Comparison of ENCODE assay signal across 1 cellular context in genomic region chr15:82810061-82810862, GRCh38.
TF ChIP-seq lines count a peak whose summit lies in the region.

No MANE protein-coding gene starts in this region.

TF ChIP-seq in GM12878, 131 proteins besides CTCF, POLR2A, EP300 and RAD21 (continued from another document and continues in another):
- TF ChIP-seq, protein P1, sequence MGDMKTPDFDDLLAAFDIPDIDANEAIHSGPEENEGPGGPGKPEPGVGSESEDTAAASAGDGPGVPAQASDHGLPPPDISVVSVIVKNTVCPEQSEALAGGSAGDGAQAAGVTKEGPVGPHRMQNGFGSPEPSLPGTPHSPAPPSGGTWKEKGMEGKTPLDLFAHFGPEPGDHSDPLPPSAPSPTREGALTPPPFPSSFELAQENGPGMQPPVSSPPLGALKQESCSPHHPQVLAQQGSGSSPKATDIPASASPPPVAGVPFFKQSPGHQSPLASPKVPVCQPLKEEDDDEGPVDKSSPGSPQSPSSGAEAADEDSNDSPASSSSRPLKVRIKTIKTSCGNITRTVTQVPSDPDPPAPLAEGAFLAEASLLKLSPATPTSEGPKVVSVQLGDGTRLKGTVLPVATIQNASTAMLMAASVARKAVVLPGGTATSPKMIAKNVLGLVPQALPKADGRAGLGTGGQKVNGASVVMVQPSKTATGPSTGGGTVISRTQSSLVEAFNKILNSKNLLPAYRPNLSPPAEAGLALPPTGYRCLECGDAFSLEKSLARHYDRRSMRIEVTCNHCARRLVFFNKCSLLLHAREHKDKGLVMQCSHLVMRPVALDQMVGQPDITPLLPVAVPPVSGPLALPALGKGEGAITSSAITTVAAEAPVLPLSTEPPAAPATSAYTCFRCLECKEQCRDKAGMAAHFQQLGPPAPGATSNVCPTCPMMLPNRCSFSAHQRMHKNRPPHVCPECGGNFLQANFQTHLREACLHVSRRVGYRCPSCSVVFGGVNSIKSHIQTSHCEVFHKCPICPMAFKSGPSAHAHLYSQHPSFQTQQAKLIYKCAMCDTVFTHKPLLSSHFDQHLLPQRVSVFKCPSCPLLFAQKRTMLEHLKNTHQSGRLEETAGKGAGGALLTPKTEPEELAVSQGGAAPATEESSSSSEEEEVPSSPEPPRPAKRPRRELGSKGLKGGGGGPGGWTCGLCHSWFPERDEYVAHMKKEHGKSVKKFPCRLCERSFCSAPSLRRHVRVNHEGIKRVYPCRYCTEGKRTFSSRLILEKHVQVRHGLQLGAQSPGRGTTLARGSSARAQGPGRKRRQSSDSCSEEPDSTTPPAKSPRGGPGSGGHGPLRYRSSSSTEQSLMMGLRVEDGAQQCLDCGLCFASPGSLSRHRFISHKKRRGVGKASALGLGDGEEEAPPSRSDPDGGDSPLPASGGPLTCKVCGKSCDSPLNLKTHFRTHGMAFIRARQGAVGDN (IDR thresholded peaks at IDR 0.05): peak; percentile 36; the same call in 1 of the 2 replicates
- TF ChIP-seq POLR2AphosphoS5 (IDR thresholded peaks at IDR 0.05; ENCODE audit: low read length) (peak; percentile 53), POLR2AphosphoS2 (IDR thresholded peaks at IDR 0.05; ENCODE audit: low read depth, low read length) (no peak; the same call in 1 of the 2 replicates), DPF2 (IDR thresholded peaks at IDR 0.05) (0 out of 2 replicates have a peak, but pooled peaks have one; percentile 2), TAF1 (IDR thresholded peaks at IDR 0.05; ENCODE audit: borderline replicate concordance, low read depth, low read length) (no peak), TCF12 (IDR thresholded peaks at IDR 0.05; ENCODE audit: low read depth, low read length) (no peak), ZSCAN29 (IDR thresholded peaks at IDR 0.05) (0 out of 2 replicates have a peak, but pooled peaks have one; percentile 9), BRCA1 (IDR thresholded peaks at IDR 0.05; ENCODE audit: low read depth, low read length) (no peak), CHD4 (IDR thresholded peaks at IDR 0.05) (no peak), YY1 (IDR thresholded peaks at IDR 0.05; ENCODE audit: low read depth, low read length) (peak; percentile 21; the same call in 1 of the 2 replicates), NR2C1 (IDR thresholded peaks at IDR 0.05) (no peak), SMC3 (IDR thresholded peaks at IDR 0.05; ENCODE audit: borderline replicate concordance, low read length) (no peak), MEF2A (IDR thresholded peaks at IDR 0.05; ENCODE audit: insufficient read depth, low read depth, low read length) (no peak), SMAD5 (IDR thresholded peaks at IDR 0.05; ENCODE audit: low read depth) (no peak), ATF2 (IDR thresholded peaks at IDR 0.05; ENCODE audit: low read length) (no peak), GATAD2B (conservative IDR thresholded peaks at IDR 0.05; ENCODE audit: low read depth) (peak; percentile 68), MXI1 (IDR thresholded peaks at IDR 0.05; ENCODE audit: low read depth, low read length) (no peak), MLLT1 (IDR thresholded peaks at IDR 0.05) (no peak), CBX3 (IDR thresholded peaks at IDR 0.05; ENCODE audit: borderline replicate concordance, low read depth) (no peak), ESRRA (IDR thresholded peaks at IDR 0.05; ENCODE audit: low read length) (no peak), SRF (IDR thresholded peaks at IDR 0.05; ENCODE audit: low read depth in 2 of 2, low read length in 2 of 2) (no peak), SUZ12 (IDR thresholded peaks at IDR 0.05; ENCODE audit: unreplicated experiment) (no peak), BACH1 (IDR thresholded peaks at IDR 0.05; ENCODE audit: borderline replicate concordance) (peak; percentile 69; the same call in 1 of the 2 replicates), E2F4 (IDR thresholded peaks at IDR 0.05; ENCODE audit: low read depth, low read length) (no peak), TCF3 (IDR thresholded peaks at IDR 0.05; ENCODE audit: borderline replicate concordance, insufficient read depth, low read depth, low read length) (no peak), BMI1 (IDR thresholded peaks at IDR 0.05; ENCODE audit: borderline replicate concordance) (no peak), RFX5 (IDR thresholded peaks at IDR 0.05; ENCODE audit: low read depth, low read length) (no peak), MTA2 (IDR thresholded peaks at IDR 0.05; ENCODE audit: low read depth) (no peak), SIX5 (IDR thresholded peaks at IDR 0.05; ENCODE audit: low read depth, low read length, severe bottlenecking) (no peak), RELA (IDR thresholded peaks at IDR 0.05; ENCODE audit: borderline replicate concordance, partially characterized antibody) (no peak), NR2F1 (conservative IDR thresholded peaks at IDR 0.05) (no peak), IKZF1 (conservative IDR thresholded peaks at IDR 0.05) (peak; percentile 61; the same call in 1 of the 2 replicates), ZNF384 (IDR thresholded peaks at IDR 0.05; ENCODE audit: borderline replicate concordance, low read depth, low read length) (no peak), ELK1 (IDR thresholded peaks at IDR 0.05; ENCODE audit: low read depth, low read length) (no peak), CBX5 (IDR thresholded peaks at IDR 0.05; ENCODE audit: low read depth) (no peak)
- TF ChIP-seq, protein P2, sequence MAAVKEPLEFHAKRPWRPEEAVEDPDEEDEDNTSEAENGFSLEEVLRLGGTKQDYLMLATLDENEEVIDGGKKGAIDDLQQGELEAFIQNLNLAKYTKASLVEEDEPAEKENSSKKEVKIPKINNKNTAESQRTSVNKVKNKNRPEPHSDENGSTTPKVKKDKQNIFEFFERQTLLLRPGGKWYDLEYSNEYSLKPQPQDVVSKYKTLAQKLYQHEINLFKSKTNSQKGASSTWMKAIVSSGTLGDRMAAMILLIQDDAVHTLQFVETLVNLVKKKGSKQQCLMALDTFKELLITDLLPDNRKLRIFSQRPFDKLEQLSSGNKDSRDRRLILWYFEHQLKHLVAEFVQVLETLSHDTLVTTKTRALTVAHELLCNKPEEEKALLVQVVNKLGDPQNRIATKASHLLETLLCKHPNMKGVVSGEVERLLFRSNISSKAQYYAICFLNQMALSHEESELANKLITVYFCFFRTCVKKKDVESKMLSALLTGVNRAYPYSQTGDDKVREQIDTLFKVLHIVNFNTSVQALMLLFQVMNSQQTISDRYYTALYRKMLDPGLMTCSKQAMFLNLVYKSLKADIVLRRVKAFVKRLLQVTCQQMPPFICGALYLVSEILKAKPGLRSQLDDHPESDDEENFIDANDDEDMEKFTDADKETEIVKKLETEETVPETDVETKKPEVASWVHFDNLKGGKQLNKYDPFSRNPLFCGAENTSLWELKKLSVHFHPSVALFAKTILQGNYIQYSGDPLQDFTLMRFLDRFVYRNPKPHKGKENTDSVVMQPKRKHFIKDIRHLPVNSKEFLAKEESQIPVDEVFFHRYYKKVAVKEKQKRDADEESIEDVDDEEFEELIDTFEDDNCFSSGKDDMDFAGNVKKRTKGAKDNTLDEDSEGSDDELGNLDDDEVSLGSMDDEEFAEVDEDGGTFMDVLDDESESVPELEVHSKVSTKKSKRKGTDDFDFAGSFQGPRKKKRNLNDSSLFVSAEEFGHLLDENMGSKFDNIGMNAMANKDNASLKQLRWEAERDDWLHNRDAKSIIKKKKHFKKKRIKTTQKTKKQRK (IDR thresholded peaks at IDR 0.05; ENCODE audit: low read depth, low read length): no peak
- TF ChIP-seq, protein P3, sequence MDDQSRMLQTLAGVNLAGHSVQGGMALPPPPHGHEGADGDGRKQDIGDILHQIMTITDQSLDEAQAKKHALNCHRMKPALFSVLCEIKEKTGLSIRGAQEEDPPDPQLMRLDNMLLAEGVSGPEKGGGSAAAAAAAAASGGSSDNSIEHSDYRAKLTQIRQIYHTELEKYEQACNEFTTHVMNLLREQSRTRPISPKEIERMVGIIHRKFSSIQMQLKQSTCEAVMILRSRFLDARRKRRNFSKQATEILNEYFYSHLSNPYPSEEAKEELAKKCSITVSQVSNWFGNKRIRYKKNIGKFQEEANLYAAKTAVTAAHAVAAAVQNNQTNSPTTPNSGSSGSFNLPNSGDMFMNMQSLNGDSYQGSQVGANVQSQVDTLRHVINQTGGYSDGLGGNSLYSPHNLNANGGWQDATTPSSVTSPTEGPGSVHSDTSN (IDR thresholded peaks at IDR 0.05; ENCODE audit: insufficient replicate concordance, low read depth, low read length): no peak
- TF ChIP-seq, protein P4, sequence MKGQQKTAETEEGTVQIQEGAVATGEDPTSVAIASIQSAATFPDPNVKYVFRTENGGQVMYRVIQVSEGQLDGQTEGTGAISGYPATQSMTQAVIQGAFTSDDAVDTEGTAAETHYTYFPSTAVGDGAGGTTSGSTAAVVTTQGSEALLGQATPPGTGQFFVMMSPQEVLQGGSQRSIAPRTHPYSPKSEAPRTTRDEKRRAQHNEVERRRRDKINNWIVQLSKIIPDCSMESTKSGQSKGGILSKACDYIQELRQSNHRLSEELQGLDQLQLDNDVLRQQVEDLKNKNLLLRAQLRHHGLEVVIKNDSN (IDR thresholded peaks at IDR 0.05; ENCODE audit: borderline replicate concordance, extremely low read length, insufficient read depth, low read depth, low read length): no peak
- TF ChIP-seq, protein P5, sequence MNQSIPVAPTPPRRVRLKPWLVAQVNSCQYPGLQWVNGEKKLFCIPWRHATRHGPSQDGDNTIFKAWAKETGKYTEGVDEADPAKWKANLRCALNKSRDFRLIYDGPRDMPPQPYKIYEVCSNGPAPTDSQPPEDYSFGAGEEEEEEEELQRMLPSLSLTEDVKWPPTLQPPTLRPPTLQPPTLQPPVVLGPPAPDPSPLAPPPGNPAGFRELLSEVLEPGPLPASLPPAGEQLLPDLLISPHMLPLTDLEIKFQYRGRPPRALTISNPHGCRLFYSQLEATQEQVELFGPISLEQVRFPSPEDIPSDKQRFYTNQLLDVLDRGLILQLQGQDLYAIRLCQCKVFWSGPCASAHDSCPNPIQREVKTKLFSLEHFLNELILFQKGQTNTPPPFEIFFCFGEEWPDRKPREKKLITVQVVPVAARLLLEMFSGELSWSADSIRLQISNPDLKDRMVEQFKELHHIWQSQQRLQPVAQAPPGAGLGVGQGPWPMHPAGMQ (IDR thresholded peaks at IDR 0.05; ENCODE audit: borderline replicate concordance): no peak
- TF ChIP-seq, protein P6, sequence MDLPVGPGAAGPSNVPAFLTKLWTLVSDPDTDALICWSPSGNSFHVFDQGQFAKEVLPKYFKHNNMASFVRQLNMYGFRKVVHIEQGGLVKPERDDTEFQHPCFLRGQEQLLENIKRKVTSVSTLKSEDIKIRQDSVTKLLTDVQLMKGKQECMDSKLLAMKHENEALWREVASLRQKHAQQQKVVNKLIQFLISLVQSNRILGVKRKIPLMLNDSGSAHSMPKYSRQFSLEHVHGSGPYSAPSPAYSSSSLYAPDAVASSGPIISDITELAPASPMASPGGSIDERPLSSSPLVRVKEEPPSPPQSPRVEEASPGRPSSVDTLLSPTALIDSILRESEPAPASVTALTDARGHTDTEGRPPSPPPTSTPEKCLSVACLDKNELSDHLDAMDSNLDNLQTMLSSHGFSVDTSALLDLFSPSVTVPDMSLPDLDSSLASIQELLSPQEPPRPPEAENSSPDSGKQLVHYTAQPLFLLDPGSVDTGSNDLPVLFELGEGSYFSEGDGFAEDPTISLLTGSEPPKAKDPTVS (IDR thresholded peaks at IDR 0.05; ENCODE audit: low read depth, low read length): no peak
